ENCODE assay signal across 8 cellular contexts in the genomic region with DNA sequence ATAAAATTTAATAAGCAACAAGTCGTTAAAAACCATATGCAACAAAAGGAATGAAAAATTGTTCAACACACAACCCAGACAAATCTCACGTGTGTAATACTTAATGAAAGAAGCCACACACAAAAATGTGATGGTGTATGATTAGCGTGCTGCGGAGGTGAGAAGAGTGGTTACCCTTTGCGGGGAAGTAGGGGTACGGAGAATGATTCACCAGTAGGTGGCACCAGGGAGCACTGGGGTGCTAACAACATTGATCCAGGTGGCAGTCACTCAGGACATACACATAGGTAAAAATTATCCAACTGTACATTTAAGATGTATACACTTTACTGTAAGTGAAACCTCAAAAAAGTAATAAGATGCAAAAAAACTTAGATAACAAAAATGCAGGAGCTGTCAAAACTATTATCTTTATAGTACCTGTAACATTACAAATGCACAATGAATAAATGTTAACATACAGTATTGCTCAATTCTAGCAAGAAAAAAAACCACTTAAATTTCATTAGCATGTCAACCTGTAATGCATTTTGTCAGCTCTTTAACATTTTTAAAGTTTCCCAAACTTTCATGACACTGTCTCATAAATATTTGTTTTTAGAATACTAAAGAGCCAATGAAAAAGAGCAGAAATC. TPM values are rescaled to one million over a fixed set of nuclear protein-coding genes. Genes with fewer than 3 reads are reported as not detected.
DNase-seq lines count a peak whose midpoint lies in the region; ATAC-seq and TF ChIP-seq lines count a peak whose summit lies in the region.

No MANE protein-coding gene starts in this region.

- H3K4me1 Mint-ChIP-seq in activated B cell treated with CpG ODN at 0.5 μM for 24 hours, result no peaks in the 10 kb centered on the region

- no peak overlapping the region for H3K9ac ChIP-seq in parathyroid adenoma

- POLR2A ChIA-PET in activated B cell treated with CpG ODN at 0.5 μM for 24 hours (lab: Charles Lee), result no interaction called here

- no peaks in the 10 kb centered on the region for H3K27me3 Mint-ChIP-seq in activated B cell treated with CpG ODN at 0.5 μM for 24 hours

- H3K27me3 ChIP-seq in parathyroid adenoma (ENCODE audit: control insufficient read depth, insufficient read depth, low read length), result no peaks in the 10 kb centered on the region

- intact Hi-C loops in activated B cell treated with CpG ODN at 0.5 μM for 24 hours (cut with micrococcal nuclease), result loop anchor here (1.0 to 2.0 kb wide), 4 partner anchors 41 to 272 kb away; no protein-coding TSS in a partner anchor

- DNase-seq in activated gamma-delta T cell treated with Interleukin-2 at 50 U/mL for 16 hours (peak; percentile 56), activated gamma-delta T cell (lab: John Stamatoyannopoulos, UW) (no peak), activated B cell treated with CpG ODN at 0.5 μM for 24 hours (peak; percentile 31), dermis blood vessel endothelial cell (peak; percentile 47)

- no peaks in the 10 kb centered on the region for H3K9me3 ChIP-seq in parathyroid adenoma (ENCODE audit: control insufficient read depth, low read length)

- H3K4me1 ChIP-seq in parathyroid adenoma, result peaks cover 5% of the 10 kb centered on the region

- no peak overlapping the region for H2AFZ ChIP-seq in parathyroid adenoma

- H3K27ac Mint-ChIP-seq in activated B cell treated with CpG ODN at 0.5 μM for 24 hours, result no peak overlapping the region

- no peak overlapping the region for H3K4me3 Mint-ChIP-seq in activated B cell treated with CpG ODN at 0.5 μM for 24 hours

- peaks cover 20% of the 10 kb centered on the region for H3K36me3 Mint-ChIP-seq in activated B cell treated with CpG ODN at 0.5 μM for 24 hours (ENCODE audit: low read depth)

- ATAC-seq in activated B cell treated with CpG ODN at 0.5 μM for 24 hours (ENCODE audit: low read depth), result peak; percentile 57
- ATAC-seq in GM18867 (IDR thresholded peaks at IDR 0.05; ENCODE audit: unreplicated experiment), result no peak
- ATAC-seq in HG03457 (IDR thresholded peaks at IDR 0.05; ENCODE audit: unreplicated experiment), result no peak
- ATAC-seq in HG03342 (IDR thresholded peaks at IDR 0.05; ENCODE audit: unreplicated experiment), result no peak

- no peak overlapping the region for H3K4me3 ChIP-seq in parathyroid adenoma (ENCODE audit: low read depth, low read length)

- H3K4me2 ChIP-seq in parathyroid adenoma (ENCODE audit: low read length), result no peak overlapping the region

- no peak overlapping the region for H3K27ac ChIP-seq in parathyroid adenoma

- peaks cover 10% of the 10 kb centered on the region for H3K9me3 Mint-ChIP-seq in activated B cell treated with CpG ODN at 0.5 μM for 24 hours

- TF ChIP-seq CTCF in activated B cell treated with CpG ODN at 0.5 μM for 24 hours (IDR thresholded peaks at IDR 0.05) (peak; percentile 24), parathyroid adenoma (IDR thresholded peaks at IDR 0.05) (peak; percentile 59)

- no peaks in the 10 kb centered on the region for H3K36me3 ChIP-seq in parathyroid adenoma (ENCODE audit: control insufficient read depth, insufficient read depth, low read length)

- CTCF ChIA-PET in activated B cell treated with CpG ODN at 0.5 μM for 24 hours (lab: Charles Lee), result interaction anchor here (0.7 to 1.9 kb wide), 14 partner anchors 33 to 400 kb away, joined by 3 to 16 read pairs (median 3); partner anchors contain the start of gene NDUFA12

- H3K79me2 ChIP-seq in parathyroid adenoma, result no peaks in the 10 kb centered on the region

RNA-seq across cellular contexts. Expression of gene TMCC3, which starts 46.8 kb away (rescaled TPM):
- 24.2 and 28.0 TPM in 2 replicates for total RNA-seq in activated B cell treated with CpG ODN at 0.5 μM for 24 hours
- total RNA-seq in dermis blood vessel endothelial cell, result 27.8 and 34.5 TPM in 2 replicates
